20 cellular contexts compared by ENCODE assay signal in genomic region chr4:159416073-159416472, GRCh38.
DNase-seq lines count a peak whose midpoint lies in the region; ATAC-seq, FAIRE-seq and TF ChIP-seq lines count a peak whose summit lies in the region.
"Had no signal": no experiment of that assay in that cellular context is flagged by ENCODE, and none has a peak within 500 bp of the region (broad histone marks: within the 10 kb centered on the region; RNA-seq: fewer than 3 reads in every experiment).

No MANE protein-coding gene starts in this region.

- DNase-seq in ELR (ENCODE audit: low read depth) (peak; percentile 36), RCC 7860 (ENCODE audit: low spot score) (peak; percentile 70), foreskin keratinocyte (no peak), Right ventricle myocardium inferior (ENCODE audit: missing footprints) (no peak), left colon (no peak), NCI-H1694 treated with DMSO at 0.1 percent for 48 hours (lab: John Stamatoyannopoulos, UW) (no peak)
- DNase-seq: BE2C; CD4-positive, alpha-beta memory T cell; DMS153; HFFc6; NCI-H1105; NCI-H2081 treated with DMSO at 0.1 percent for 48 hours; NCI-H510A; NCI-H748 treated with DMSO at 0.1 percent for 48 hours; NK-92 treated with Interleukin-12 subunit alpha and Interleukin-12 subunit beta, amount 100 ng/mL, for 24 hours; SIG-M5 had no signal

- H3K4me1 ChIP-seq in foreskin keratinocyte = peaks cover 24% of the 10 kb centered on the region
- H3K4me1 ChIP-seq: BE2C had no signal

- intact Hi-C loops in Right ventricle myocardium inferior (cut with DNase I) = no loop called here
- intact Hi-C loops in left colon (cut with DNase I, micrococcal nuclease) = no loop called here

- FAIRE-seq in RCC 7860 (lab: Jason Lieb, UNC) = peak; percentile 52
- FAIRE-seq: H54, HTR-8/SVneo had no signal

- no peak for TF ChIP-seq CTCF in foreskin keratinocyte (conservative IDR thresholded peaks at IDR 0.05)

- no peaks in the 10 kb centered on the region for H3K27me3 ChIP-seq in foreskin keratinocyte
- H3K27me3 ChIP-seq: BE2C had no signal

- H3K27ac ChIP-seq in foreskin keratinocyte = no peak overlapping the region
- H3K27ac ChIP-seq: HL-60 had no signal

- ATAC-seq in foreskin keratinocyte = peak; percentile 66
- no peak for ATAC-seq in GM18519 (IDR thresholded peaks at IDR 0.05; ENCODE audit: low FRiP score, unreplicated experiment)
- no peak for ATAC-seq in Right ventricle myocardium inferior
- ATAC-seq in left colon = no peak

Comparison
In these comparisons a context has a peak if more than half of its experiments do, and no peak if none do; other contexts are left out.
1. DNase-seq: peak in ELR (single experiment) and RCC 7860 (single experiment); none in foreskin keratinocyte (0 of 2), Right ventricle myocardium inferior (single experiment), left colon (0 of 2) and NCI-H1694 treated with DMSO at 0.1 percent for 48 hours (single experiment).